Comparison of ENCODE assay signal across 22 cellular contexts in genomic region chr6:163207984-163208383, GRCh38.
DNase-seq lines count a peak whose midpoint lies in the region; ATAC-seq, FAIRE-seq and TF ChIP-seq lines count a peak whose summit lies in the region.
"Had no signal": no experiment of that assay in that cellular context is flagged by ENCODE, and none has a peak within 500 bp of the region (broad histone marks: within the 10 kb centered on the region; RNA-seq: fewer than 3 reads in every experiment).

No MANE protein-coding gene starts in this region.

- no TSS peak for BruUV-seq in HepG2 (replicated peaks; lab: Mats Ljungman, UMichigan)

- no peak for FAIRE-seq in HepG2 (lab: Jason Lieb, UNC)
- FAIRE-seq: A549, D721Med, H54 had no signal

- H3K36me3 ChIP-seq in right atrium auricular region = no peaks in the 10 kb centered on the region
- no peaks in the 10 kb centered on the region for H3K36me3 ChIP-seq in heart right ventricle
- H3K36me3 ChIP-seq in HepG2 (replicated peaks in 1 of 2; ENCODE audit: control insufficient read depth in 1 of 2, insufficient read depth in 2 of 2, low read length in 2 of 2) = no peaks in the 10 kb centered on the region
- H3K36me3 ChIP-seq: BLaER1 had no signal

- intact Hi-C loops in heart right ventricle (cut with DNase I) (loop anchor here in 1 of 10 donors (5.0 kb wide), 1 partner anchor 89 kb away; no protein-coding TSS in a partner anchor), HepG2 (cut with micrococcal nuclease; ENCODE audit: unreplicated experiment) (no loop called here)

- DNase-seq in DMS 273 (lab: John Stamatoyannopoulos, UW; ENCODE audit: unreplicated experiment) (peak; percentile 33), DMS 273 treated with DMSO at 0.1 percent for 48 hours (lab: John Stamatoyannopoulos, UW) (no peak), right atrium auricular region (ENCODE audit: low spot score) (no peak), heart right ventricle (no peak), HepG2 (ENCODE audit: low spot score) (no peak), superior temporal gyrus (ENCODE audit: extremely low spot score) (peak; percentile 64), COR-L47 (lab: John Stamatoyannopoulos, UW) (no peak)
- DNase-seq: AML-193; Caco-2; CD4-positive, alpha-beta memory T cell; DMS79 treated with DMSO at 0.1 percent for 48 hours; GF-D8; HFFc6; KBM-7 had no signal

- H3K9me3 ChIP-seq in right atrium auricular region (peaks cover 3 to 25% of the 10 kb centered on the region in 2 donors), heart right ventricle (peaks cover 0 to 36% (median 13%) of the 10 kb centered on the region in 11 donors), HepG2 (ENCODE audit: low read length) (peaks cover 10% of the 10 kb centered on the region)
- H3K9me3 ChIP-seq: Caco-2 had no signal

- H3K27me3 ChIP-seq in right atrium auricular region = no peaks in the 10 kb centered on the region
- no peaks in the 10 kb centered on the region for H3K27me3 ChIP-seq in heart right ventricle
- peaks cover 0 to 10% of the 10 kb centered on the region in 2 experiments; a peak in 2 of 5 replicates for H3K27me3 ChIP-seq in HepG2 (ENCODE audit: control insufficient read depth in 1 of 2, insufficient read depth in 2 of 2, low read length in 2 of 2)
- H3K27me3 ChIP-seq: BLaER1 had no signal

- TF ChIP-seq POLR2A in HepG2 (IDR thresholded peaks at IDR 0.05; ENCODE audit: insufficient read depth in 1 of 2, low read depth in 2 of 2, low read length in 2 of 2) = no peak

- H3K79me2 ChIP-seq in HepG2 (ENCODE audit: insufficient read depth, low read length) = no peaks in the 10 kb centered on the region

- H3K27ac ChIP-seq in right atrium auricular region = peak overlapping the region; percentile 9 to 87
- H3K27ac ChIP-seq in heart right ventricle = peak overlapping the region in 5 of 10 donors; percentile 7 to 87 (median 47)
- H3K27ac ChIP-seq in HepG2 (ENCODE audit: extremely low read length, insufficient read depth, low read length) = no peak overlapping the region
- H3K27ac ChIP-seq: 22Rv1, A549, BLaER1 had no signal

- H3K4me2 ChIP-seq in HepG2 (ENCODE audit: low read depth, low read length) = no peak overlapping the region
- H3K4me2 ChIP-seq: A549, BLaER1, GM23338 had no signal

- CTCF ChIA-PET in HepG2 (lab: Yijun Ruan, JAX; ENCODE audit: low intra/inter-chr PET ratio, low total read pairs) = no interaction called here

- in situ Hi-C loops in HepG2 (cut with HindIII; ENCODE audit: extremely low pct_ligation_motif_present, low pct_unique_long_range_greater_than_20kb) = no loop called here

- 82 to 88% methylated on average over 5 of the region's 5 CpGs for WGBS in heart right ventricle, 2 donors
- 22% methylated on average over 5 of the region's 5 CpGs for WGBS in HepG2 (ENCODE audit: low lambda C conversion rate)

- no peak for TF ChIP-seq EP300 in HepG2 (IDR thresholded peaks at IDR 0.05; ENCODE audit: low read depth in 2 of 2, low read length in 2 of 2)
- TF ChIP-seq EP300 in HepG2 (CRISPR knock-in tag; IDR thresholded peaks at IDR 0.05; ENCODE audit: borderline replicate concordance) = no peak

- no peak overlapping the region for H2AFZ ChIP-seq in HepG2 (ENCODE audit: low read length)
- H2AFZ ChIP-seq: GM23338 had no signal

- ATAC-seq in heart right ventricle (no peak), HepG2 (peak; percentile 31; the same call in 1 of the 3 replicates), HG02588 (IDR thresholded peaks at IDR 0.05; ENCODE audit: unreplicated experiment) (no peak)
- ATAC-seq: A549, GM23338, HCT116 had no signal

- no peak overlapping the region for H3K4me3 ChIP-seq in right atrium auricular region
- H3K4me3 ChIP-seq in heart right ventricle = no peak overlapping the region
- no peak overlapping the region for H3K4me3 ChIP-seq in HepG2 (replicated peaks in 1 of 3; ENCODE audit: insufficient read depth in 1 of 3, low read depth in 2 of 3, low read length in 3 of 3)
- H3K4me3 ChIP-seq: A549, BLaER1, GM23338 had no signal

- no peak for TF ChIP-seq CTCF in right atrium auricular region (IDR thresholded peaks at IDR 0.05)
- no peak for TF ChIP-seq CTCF in heart right ventricle (IDR thresholded peaks at IDR 0.05)
- no peak for TF ChIP-seq CTCF in HepG2 (CRISPR knock-in tag; IDR thresholded peaks at IDR 0.05)

- H3K4me1 ChIP-seq in right atrium auricular region (no peaks in the 10 kb centered on the region), heart right ventricle (peaks cover 0 to 5% (median 0%) of the 10 kb centered on the region in 9 donors), HepG2 (ENCODE audit: insufficient read depth, low read length) (no peaks in the 10 kb centered on the region)
- H3K4me1 ChIP-seq: A549, BLaER1, Caco-2 had no signal

- no peak for TF ChIP-seq RAD21 in HepG2 (CRISPR knock-in tag; IDR thresholded peaks at IDR 0.05)

- H3K9ac ChIP-seq in HepG2 (ENCODE audit: insufficient read depth, low read depth, low read length) = no peak overlapping the region
- H3K9ac ChIP-seq: BLaER1 had no signal

- H4K20me1 ChIP-seq in HepG2 (ENCODE audit: insufficient read depth, low read length) = no peaks in the 10 kb centered on the region
- H4K20me1 ChIP-seq: BLaER1 had no signal

- POLR2A ChIA-PET in HepG2 (lab: Yijun Ruan, JAX) = no interaction called here

TF ChIP-seq in HepG2, 621 proteins besides CTCF, POLR2A, EP300 and RAD21:
- TF ChIP-seq ZBTB8A (CRISPR knock-in tag; IDR thresholded peaks at IDR 0.05; ENCODE audit: borderline replicate concordance, low read depth) = no peak
- no peak for TF ChIP-seq POGZ (CRISPR knock-in tag; IDR thresholded peaks at IDR 0.05)
- TF ChIP-seq ZNF589 (CRISPR knock-in tag; conservative IDR thresholded peaks at IDR 0.05) = no peak
- TF ChIP-seq STAT5B (CRISPR knock-in tag; IDR thresholded peaks at IDR 0.05) = no peak
- 0 out of 2 replicates have a peak, but pooled peaks have one; percentile 25 for TF ChIP-seq CEBPG (CRISPR knock-in tag; IDR thresholded peaks at IDR 0.05)
- TF ChIP-seq CEBPB (IDR thresholded peaks at IDR 0.05; ENCODE audit: borderline replicate concordance, low read depth, low read length) = peak; percentile 84; the same call in 1 of the 2 replicates
- TF ChIP-seq, protein P1, sequence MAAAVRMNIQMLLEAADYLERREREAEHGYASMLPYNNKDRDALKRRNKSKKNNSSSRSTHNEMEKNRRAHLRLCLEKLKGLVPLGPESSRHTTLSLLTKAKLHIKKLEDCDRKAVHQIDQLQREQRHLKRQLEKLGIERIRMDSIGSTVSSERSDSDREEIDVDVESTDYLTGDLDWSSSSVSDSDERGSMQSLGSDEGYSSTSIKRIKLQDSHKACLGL (CRISPR knock-in tag; IDR thresholded peaks at IDR 0.05) = no peak
- TF ChIP-seq ZMAT5 (CRISPR knock-in tag; IDR thresholded peaks at IDR 0.05; ENCODE audit: borderline replicate concordance, low read depth) = no peak
- no peak for TF ChIP-seq KDM3A (CRISPR knock-in tag; IDR thresholded peaks at IDR 0.05; ENCODE audit: low read depth)
- no peak for TF ChIP-seq SP140L (CRISPR knock-in tag; IDR thresholded peaks at IDR 0.05; ENCODE audit: borderline replicate concordance)

Comparison
In these comparisons a context has a peak if more than half of its experiments do, and no peak if none do; other contexts are left out.
1. DNase-seq: peak in DMS 273 (single experiment) and superior temporal gyrus (single experiment); none in DMS 273 treated with DMSO at 0.1 percent for 48 hours (single experiment), right atrium auricular region (single experiment), heart right ventricle (0 of 2), HepG2 (single experiment) and COR-L47 (single experiment).